ENCODE assay signal across 1 cellular context in genomic region chr6:134674562-134674961, GRCh38.
TF ChIP-seq lines count a peak whose summit lies in the region.

No MANE protein-coding gene starts in this region.

TF ChIP-seq in HEK293, 187 proteins besides CTCF, POLR2A, EP300 and RAD21 (continued from another document):
- TF ChIP-seq, protein P1, sequence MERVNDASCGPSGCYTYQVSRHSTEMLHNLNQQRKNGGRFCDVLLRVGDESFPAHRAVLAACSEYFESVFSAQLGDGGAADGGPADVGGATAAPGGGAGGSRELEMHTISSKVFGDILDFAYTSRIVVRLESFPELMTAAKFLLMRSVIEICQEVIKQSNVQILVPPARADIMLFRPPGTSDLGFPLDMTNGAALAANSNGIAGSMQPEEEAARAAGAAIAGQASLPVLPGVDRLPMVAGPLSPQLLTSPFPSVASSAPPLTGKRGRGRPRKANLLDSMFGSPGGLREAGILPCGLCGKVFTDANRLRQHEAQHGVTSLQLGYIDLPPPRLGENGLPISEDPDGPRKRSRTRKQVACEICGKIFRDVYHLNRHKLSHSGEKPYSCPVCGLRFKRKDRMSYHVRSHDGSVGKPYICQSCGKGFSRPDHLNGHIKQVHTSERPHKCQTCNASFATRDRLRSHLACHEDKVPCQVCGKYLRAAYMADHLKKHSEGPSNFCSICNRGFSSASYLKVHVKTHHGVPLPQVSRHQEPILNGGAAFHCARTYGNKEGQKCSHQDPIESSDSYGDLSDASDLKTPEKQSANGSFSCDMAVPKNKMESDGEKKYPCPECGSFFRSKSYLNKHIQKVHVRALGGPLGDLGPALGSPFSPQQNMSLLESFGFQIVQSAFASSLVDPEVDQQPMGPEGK (tag by site-specific recombination; IDR thresholded peaks at IDR 0.05) = peak; percentile 11; the same call in 1 of the 2 replicates
- TF ChIP-seq ZNF654 (tag by site-specific recombination; IDR thresholded peaks at IDR 0.05; ENCODE audit: low read depth) = 0 out of 2 replicates have a peak, but pooled peaks have one; percentile 0
- TF ChIP-seq SP7 (tag by site-specific recombination; IDR thresholded peaks at IDR 0.05) = peak; percentile 26; the same call in 1 of the 2 replicates
- no peak for TF ChIP-seq MYNN (tag by site-specific recombination; IDR thresholded peaks at IDR 0.05; ENCODE audit: borderline replicate concordance)
- TF ChIP-seq SCRT2 (tag by site-specific recombination; IDR thresholded peaks at IDR 0.05) = no peak
- TF ChIP-seq HOXC10 (CRISPR knock-in tag; IDR thresholded peaks at IDR 0.05) = no peak
- TF ChIP-seq OSR2 (tag by site-specific recombination; IDR thresholded peaks at IDR 0.05) = peak; percentile 56; the same call in 1 of the 2 replicates
- no peak for TF ChIP-seq ZNF658 (tag by site-specific recombination; IDR thresholded peaks at IDR 0.05)
- TF ChIP-seq WT1 (tag by site-specific recombination; IDR thresholded peaks at IDR 0.05) = peak; percentile 81
